2 cellular contexts compared by ENCODE assay signal in genomic region chr9:115513148-115513547, GRCh38.
TF ChIP-seq lines count a peak whose summit lies in the region.

No MANE protein-coding gene starts in this region.

TF ChIP-seq in IMR-90, 13 proteins besides CTCF, POLR2A, EP300 and RAD21:
- TF ChIP-seq SMC3 (IDR thresholded peaks at IDR 0.05; ENCODE audit: low read depth, low read length) = no peak
- TF ChIP-seq RFX5 (IDR thresholded peaks at IDR 0.05; ENCODE audit: low read depth, low read length) = no peak
- TF ChIP-seq BHLHE40 (IDR thresholded peaks at IDR 0.05; ENCODE audit: low read depth, low read length) = no peak
- TF ChIP-seq NFE2L2 (IDR thresholded peaks at IDR 0.05; ENCODE audit: low read depth, low read length) = no peak
- no peak for TF ChIP-seq CHD1 (IDR thresholded peaks at IDR 0.05; ENCODE audit: low read depth, low read length)

TF ChIP-seq in H1, 55 proteins besides CTCF, POLR2A, EP300 and RAD21:
- TF ChIP-seq SIN3A (conservative IDR thresholded peaks at IDR 0.05 in 1 of 2, IDR thresholded peaks at IDR 0.05 in 1 of 2; ENCODE audit: low read depth in 1 of 2, low read length in 2 of 2) = 0 out of 4 replicates have a peak, but pooled peaks of 1 of the 2 experiments have one; percentile 39
- TF ChIP-seq KDM4A (IDR thresholded peaks at IDR 0.05; ENCODE audit: low read depth, low read length, severe bottlenecking) = no peak
